In the genomic region with DNA sequence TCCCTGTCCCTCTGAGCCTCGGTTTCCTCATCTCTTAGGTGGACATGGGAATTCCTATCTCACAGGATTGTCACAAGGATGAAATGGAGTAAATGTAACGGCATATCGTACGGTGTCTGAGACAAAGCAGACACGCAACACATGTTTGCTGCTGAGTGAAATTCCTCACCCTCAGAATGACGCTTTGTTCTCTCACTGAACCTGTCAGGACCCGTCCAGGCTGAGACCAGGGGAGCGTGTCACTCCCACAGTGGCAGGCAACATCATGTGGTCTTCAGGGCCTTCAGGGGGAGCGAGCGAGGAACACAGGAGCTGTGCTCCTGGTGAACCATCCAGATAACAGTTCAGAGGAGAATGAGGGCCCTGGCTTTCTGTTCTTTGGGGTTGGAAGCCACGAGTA, we compare ENCODE assay signal across 17 cellular contexts.
"Had no signal": no experiment of that assay in that cellular context is flagged by ENCODE, and none has a peak within 500 bp of the region (broad histone marks: within the 10 kb centered on the region; RNA-seq: fewer than 3 reads in every experiment).

No MANE protein-coding gene starts in this region.

- H3K4me3 ChIP-seq: left lung, skin epidermis, suprapubic skin had no signal

- H3K27ac Mint-ChIP-seq: activated CD8-positive, alpha-beta T cell treated with anti-CD3 and anti-CD28 coated beads, Interleukin-2, amount 10 ng/mL, durations not matched to agents 7 days and 5 days; type B pancreatic cell had no signal

- H3K27ac ChIP-seq: brain microvascular endothelial cell, left lung, parathyroid adenoma, skin epidermis, suprapubic skin had no signal

- H3K27me3 ChIP-seq: brain microvascular endothelial cell, left lung, suprapubic skin had no signal

- H3K36me3 Mint-ChIP-seq: type B pancreatic cell had no signal

- H3K27me3 Mint-ChIP-seq: type B pancreatic cell had no signal

- H3K9me3 ChIP-seq: left lung, suprapubic skin had no signal

- ATAC-seq: activated CD8-positive, alpha-beta T cell treated with anti-CD3 and anti-CD28 coated beads, Interleukin-2, amount 10 ng/mL, durations not matched to agents 7 days and 5 days; left lung had no signal

- H3K4me1 ChIP-seq: parathyroid adenoma had no signal

- H3K9me3 Mint-ChIP-seq: type B pancreatic cell had no signal

- DNase-seq: activated CD4-positive, alpha-beta T cell treated with anti-CD3 and anti-CD28 coated beads for 4 hours; activated CD8-positive, alpha-beta memory T cell treated with anti-CD3 and anti-CD28 coated beads, Interleukin-2, amount 50 U/mL, for 4 hours; activated CD8-positive, alpha-beta T cell treated with anti-CD3 and anti-CD28 coated beads, Interleukin-2, amount 10 ng/mL, durations not matched to agents 7 days and 5 days; activated naive CD4-positive, alpha-beta T cell; anterior cingulate cortex; brain microvascular endothelial cell; cerebellar nuclear complex; left lung; retina; stimulated activated CD4-positive, alpha-beta T cell treated with anti-CD3 and anti-CD28 coated beads, Interleukin-15, amount 100 ng/mL, for 24 hours; stimulated activated CD4-positive, alpha-beta T cell treated with anti-CD3 and anti-CD28 coated beads, Interleukin-4, amount 100 ng/mL, for 1 hour; stimulated activated naive CD4-positive, alpha-beta T cell treated with Interleukin-2 at 50 U/mL for 16 hours; T-helper 2 cell had no signal

- H3K4me3 Mint-ChIP-seq: activated CD8-positive, alpha-beta T cell treated with anti-CD3 and anti-CD28 coated beads, Interleukin-2, amount 10 ng/mL, durations not matched to agents 7 days and 5 days; type B pancreatic cell had no signal

- H3K36me3 ChIP-seq: brain microvascular endothelial cell, left lung, suprapubic skin had no signal

- H3K9ac ChIP-seq: parathyroid adenoma had no signal
